Comparison of ENCODE assay signal across 1 cellular context in genomic region chr4:186798951-186799659, GRCh38.
TF ChIP-seq lines count a peak whose summit lies in the region.

No MANE protein-coding gene starts in this region.

TF ChIP-seq in K562, 482 proteins besides CTCF, POLR2A, EP300 and RAD21 (continued from another document):
- TF ChIP-seq E2F8 (IDR thresholded peaks at IDR 0.05; ENCODE audit: low read depth, partially characterized antibody) (no peak), CBFB (CRISPR knock-in tag; IDR thresholded peaks at IDR 0.05) (no peak), TARDBP (IDR thresholded peaks at IDR 0.05) (no peak), ZMIZ1 (IDR thresholded peaks at IDR 0.05; ENCODE audit: low read depth in 2 of 2, low read length in 2 of 2) (no peak), HMBOX1 (IDR thresholded peaks at IDR 0.05) (peak; percentile 95), NFRKB (IDR thresholded peaks at IDR 0.05; ENCODE audit: low read depth) (no peak), ZNF41 (CRISPR knock-in tag; conservative IDR thresholded peaks at IDR 0.05) (no peak), ETV1 (tag; conservative IDR thresholded peaks at IDR 0.05; ENCODE audit: low read depth) (no peak), RREB1 (CRISPR knock-in tag; IDR thresholded peaks at IDR 0.05) (no peak), ZNF609 (CRISPR knock-in tag; IDR thresholded peaks at IDR 0.05; ENCODE audit: borderline replicate concordance) (no peak), ZNF224 (CRISPR knock-in tag; IDR thresholded peaks at IDR 0.05) (no peak), ATF4 (CRISPR knock-in tag; IDR thresholded peaks at IDR 0.05) (no peak), ZNF175 (CRISPR knock-in tag; IDR thresholded peaks at IDR 0.05; ENCODE audit: low read depth) (no peak), ZNF212 (CRISPR knock-in tag; IDR thresholded peaks at IDR 0.05) (no peak), SMC3 (conservative IDR thresholded peaks at IDR 0.05; ENCODE audit: insufficient read depth, low read depth, low read length) (no peak), TEAD2 (tag; IDR thresholded peaks at IDR 0.05) (no peak), CREM (IDR thresholded peaks at IDR 0.05; ENCODE audit: low read depth) (peak; percentile 60), ELK3 (CRISPR knock-in tag; IDR thresholded peaks at IDR 0.05) (no peak), CBX2 (IDR thresholded peaks at IDR 0.05; ENCODE audit: insufficient read depth, low read length, poor library complexity, severe bottlenecking) (no peak), EHMT2 (IDR thresholded peaks at IDR 0.05) (no peak), GABPB2 (CRISPR knock-in tag; conservative IDR thresholded peaks at IDR 0.05) (no peak), XRCC5 (IDR thresholded peaks at IDR 0.05; ENCODE audit: low read depth, low read length) (no peak), ZBTB9 (CRISPR knock-in tag; IDR thresholded peaks at IDR 0.05) (no peak), FOXJ3 (CRISPR knock-in tag; IDR thresholded peaks at IDR 0.05) (no peak), CTBP1 (IDR thresholded peaks at IDR 0.05; ENCODE audit: borderline replicate concordance) (peak; percentile 25; the same call in 1 of the 2 replicates), RCOR1 (IDR thresholded peaks at IDR 0.05; ENCODE audit: borderline replicate concordance in 1 of 2, low read depth in 2 of 2, low read length in 2 of 2) (peak in 1 of 2 experiments; percentile 93; a peak in 2 of 4 replicates), ZNF140 (CRISPR knock-in tag; IDR thresholded peaks at IDR 0.05) (no peak), MEF2A (IDR thresholded peaks at IDR 0.05; ENCODE audit: control insufficient read depth, low read depth, low read length) (no peak), NR2C1 (IDR thresholded peaks at IDR 0.05) (no peak), NR2C1 (tag; IDR thresholded peaks at IDR 0.05) (no peak), CHD4 (IDR thresholded peaks at IDR 0.05; ENCODE audit: insufficient read depth, insufficient replicate concordance, low read depth, low read length, poor library complexity, severe bottlenecking) (no peak), POLR2H (tag; IDR thresholded peaks at IDR 0.05; ENCODE audit: low read depth) (no peak), BRF1 (IDR thresholded peaks at IDR 0.05; ENCODE audit: borderline replicate concordance, extremely low read depth, insufficient read length) (no peak), POLR2B (IDR thresholded peaks at IDR 0.05; ENCODE audit: low read depth, partially characterized antibody) (no peak), HDAC1 (IDR thresholded peaks at IDR 0.05) (peak in 1 of 2 experiments; percentile 70; a peak in 2 of 4 replicates), ZFX (CRISPR knock-in tag; IDR thresholded peaks at IDR 0.05) (no peak), SREBF1 (IDR thresholded peaks at IDR 0.05; ENCODE audit: borderline replicate concordance, low read depth, low read length) (no peak), RUNX1 (IDR thresholded peaks at IDR 0.05; ENCODE audit: low read depth) (no peak), SIRT6 (IDR thresholded peaks at IDR 0.05; ENCODE audit: low read depth, low read length) (no peak), MYNN (IDR thresholded peaks at IDR 0.05) (no peak), MYNN (CRISPR knock-in tag; IDR thresholded peaks at IDR 0.05) (no peak)
